Comparison of ENCODE assay signal across 17 cellular contexts in genomic region chr18:42401131-42401673, GRCh38.
DNase-seq lines count a peak whose midpoint lies in the region; ATAC-seq and TF ChIP-seq lines count a peak whose summit lies in the region.
"Had no signal": no experiment of that assay in that cellular context is flagged by ENCODE, and none has a peak within 500 bp of the region (broad histone marks: within the 10 kb centered on the region; RNA-seq: fewer than 3 reads in every experiment).

No MANE protein-coding gene starts in this region.

- H4K8ac ChIP-seq in H9 (replicated peaks; ENCODE audit: insufficient read length, low read depth, low read length): no peak overlapping the region

- no peak overlapping the region for H2BK5ac ChIP-seq in H9 (ENCODE audit: insufficient read length, low read length)

- H3K79me1 ChIP-seq in H9 (ENCODE audit: insufficient read depth, low read depth, low read length, poor library complexity, severe bottlenecking): no peaks in the 10 kb centered on the region

- no peaks in the 10 kb centered on the region for H3K23me2 ChIP-seq in H9 (ENCODE audit: insufficient read length, low read depth, low read length, poor library complexity, severe bottlenecking)

- no peak overlapping the region for H3K23ac ChIP-seq in H9 (ENCODE audit: insufficient read length, low read depth, low read length)

- H3K4me3 ChIP-seq in BE2C (ENCODE audit: low read depth, low read length): no peak overlapping the region
- H3K4me3 ChIP-seq: A549, K562 had no signal

- POLR2A ChIA-PET in WTC11 (lab: Charles Lee): no interaction called here

- no peak overlapping the region for H2BK20ac ChIP-seq in H9 (ENCODE audit: low read depth, low read length, poor library complexity, severe bottlenecking)

- H3K27ac Mint-ChIP-seq in H9: no peak overlapping the region
- no peak overlapping the region for H3K27ac Mint-ChIP-seq in WTC11
- H3K27ac Mint-ChIP-seq: CD14-positive monocyte had no signal

- H2BK12ac ChIP-seq in H9 (ENCODE audit: insufficient read length, low read depth, low read length): no peak overlapping the region

- ATAC-seq in WTC11 (peak; percentile 84), GM21723 (IDR thresholded peaks at IDR 0.05; ENCODE audit: unreplicated experiment) (no peak)
- ATAC-seq: A549, K562 had no signal

- no peaks in the 10 kb centered on the region for H3K27me3 ChIP-seq in BE2C
- no peaks in the 10 kb centered on the region for H3K27me3 ChIP-seq in H9 (ENCODE audit: insufficient read depth, low read length)

- H4K91ac ChIP-seq in H9 (ENCODE audit: insufficient read length, low read depth, low read length): no peak overlapping the region

- CTCF ChIA-PET in WTC11 (lab: Charles Lee): interaction anchor here (1.4 to 1.9 kb wide), 2 partner anchors 871 to 994 kb away, joined by 5 to 11 read pairs; no protein-coding TSS in a partner anchor

- H3K4me3 Mint-ChIP-seq in H9 (no peak overlapping the region), WTC11 (no peak overlapping the region)
- H3K4me3 Mint-ChIP-seq: CD14-positive monocyte had no signal

- no peaks in the 10 kb centered on the region for H3K27me3 Mint-ChIP-seq in H9 (ENCODE audit: low read depth)
- peaks cover 7% of the 10 kb centered on the region; the same call in 1 of the 2 replicates for H3K27me3 Mint-ChIP-seq in WTC11 (ENCODE audit: low read depth)

- no peaks in the 10 kb centered on the region for H3K79me2 ChIP-seq in H9 (ENCODE audit: insufficient read depth, low read length)

- no peak overlapping the region for H3K18ac ChIP-seq in H9 (ENCODE audit: insufficient read length, low read depth, low read length)

- no peak overlapping the region for H3K9ac ChIP-seq in H9 (ENCODE audit: extremely low read depth, insufficient read length, low read length)

- H3K9me3 ChIP-seq in BE2C (no peaks in the 10 kb centered on the region), H9 (ENCODE audit: control insufficient read depth, low read depth, low read length) (no peaks in the 10 kb centered on the region)
- H3K9me3 ChIP-seq: A549 had no signal

- no peak overlapping the region for H3K4ac ChIP-seq in H9 (ENCODE audit: low read depth, low read length)

- DNase-seq in BE2C (no peak), H9 (no peak), WTC11 (ENCODE audit: low spot score) (peak; percentile 22), iPS-NIHi7 (ENCODE audit: extremely low spot score) (peak; percentile 43), HPDE6-E6E7 (ENCODE audit: extremely low spot score) (no peak), SIG-M5 (lab: John Stamatoyannopoulos, UW) (no peak), anterior cingulate cortex (lab: John Stamatoyannopoulos, UW) (no peak)
- DNase-seq: DMS79, NCI-H1417 treated with DMSO at 0.1 percent for 48 hours, NCI-H2081, NCI-H2227 treated with DMSO at 0.1 percent for 48 hours, NCI-H524, RPMI8226 had no signal

- no peak overlapping the region for H3K14ac ChIP-seq in H9 (ENCODE audit: insufficient read depth, low read length)

- H3K36me3 ChIP-seq in BE2C: no peaks in the 10 kb centered on the region

- no peak overlapping the region for H4K5ac ChIP-seq in H9 (ENCODE audit: insufficient read length, low read depth, low read length)

- no CpG with 5 or more reads among the region's 4 CpGs for WGBS in H9 (ENCODE audit: extremely low coverage, insufficient read length, low lambda C conversion rate)

- no peaks in the 10 kb centered on the region for H3K36me3 Mint-ChIP-seq in H9 (ENCODE audit: insufficient read depth in 1 of 3, low read depth in 3 of 3)
- H3K36me3 Mint-ChIP-seq in WTC11: no peaks in the 10 kb centered on the region
- H3K36me3 Mint-ChIP-seq: CD14-positive monocyte had no signal

- no peak overlapping the region for H2AFZ ChIP-seq in H9 (ENCODE audit: low read length)

- H2BK120ac ChIP-seq in H9 (ENCODE audit: low read depth, low read length, poor library complexity, severe bottlenecking): no peak overlapping the region

- no peak overlapping the region for H3K4me2 ChIP-seq in H9 (ENCODE audit: insufficient read depth, insufficient read length, low read length)
- H3K4me2 ChIP-seq: A549 had no signal

- H2BK15ac ChIP-seq in H9 (ENCODE audit: low read depth, low read length): no peak overlapping the region

- no peaks in the 10 kb centered on the region for H3K9me3 Mint-ChIP-seq in H9
- H3K9me3 Mint-ChIP-seq in WTC11: peaks cover 13% of the 10 kb centered on the region

- H3K4me1 ChIP-seq in BE2C (no peaks in the 10 kb centered on the region), H9 (ENCODE audit: insufficient read depth, low read length) (no peaks in the 10 kb centered on the region)
- H3K4me1 ChIP-seq: A549 had no signal

- no peak overlapping the region for H3K27ac ChIP-seq in H9 (ENCODE audit: insufficient read length, low read depth, low read length)
- H3K27ac ChIP-seq: A549 had no signal

- H3T11ph ChIP-seq in H9 (ENCODE audit: low read length): no peak overlapping the region

- H2AK5ac ChIP-seq in H9 (ENCODE audit: insufficient read length, low read length): no peak overlapping the region

- H4K20me1 ChIP-seq in H9 (ENCODE audit: control insufficient read depth, insufficient read depth, insufficient read length): no peaks in the 10 kb centered on the region

- TF ChIP-seq CTCF in BE2C (IDR thresholded peaks at IDR 0.05; ENCODE audit: low read depth, low read length) (peak; percentile 30), H9 (conservative IDR thresholded peaks at IDR 0.05) (peak; percentile 57), WTC11 (IDR thresholded peaks at IDR 0.05) (no peak)

- H3K56ac ChIP-seq in H9 (ENCODE audit: insufficient read length, low read depth, low read length): no peak overlapping the region

- H3K4me1 Mint-ChIP-seq in H9 (no peaks in the 10 kb centered on the region), WTC11 (no peaks in the 10 kb centered on the region)
- H3K4me1 Mint-ChIP-seq: CD14-positive monocyte had no signal

TF ChIP-seq in WTC11, 78 proteins besides CTCF, POLR2A, EP300 and RAD21:
- TF ChIP-seq ZNF317 (CRISPR knock-in tag; IDR thresholded peaks at IDR 0.05; ENCODE audit: borderline replicate concordance, low read depth) (no peak), SMAD3 (CRISPR knock-in tag; IDR thresholded peaks at IDR 0.05; ENCODE audit: borderline replicate concordance) (no peak)
- TF ChIP-seq, protein P1, sequence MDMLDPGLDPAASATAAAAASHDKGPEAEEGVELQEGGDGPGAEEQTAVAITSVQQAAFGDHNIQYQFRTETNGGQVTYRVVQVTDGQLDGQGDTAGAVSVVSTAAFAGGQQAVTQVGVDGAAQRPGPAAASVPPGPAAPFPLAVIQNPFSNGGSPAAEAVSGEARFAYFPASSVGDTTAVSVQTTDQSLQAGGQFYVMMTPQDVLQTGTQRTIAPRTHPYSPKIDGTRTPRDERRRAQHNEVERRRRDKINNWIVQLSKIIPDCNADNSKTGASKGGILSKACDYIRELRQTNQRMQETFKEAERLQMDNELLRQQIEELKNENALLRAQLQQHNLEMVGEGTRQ (CRISPR knock-in tag; IDR thresholded peaks at IDR 0.05): no peak

Comparison
In these comparisons a context has a peak if more than half of its experiments do, and no peak if none do; other contexts are left out.
1. DNase-seq: peak in WTC11 (single experiment) and iPS-NIHi7 (single experiment); none in BE2C (single experiment), H9 (single experiment), HPDE6-E6E7 (single experiment), SIG-M5 (single experiment) and anterior cingulate cortex (0 of 58).